1 cellular context compared by ENCODE assay signal in genomic region chr5:138559937-138560336, GRCh38.
A peak's percentile ranks its signal among the peaks of the same experiment; 100 is the strongest.
TF ChIP-seq lines count a peak whose summit lies in the region.

No MANE protein-coding gene starts in this region.

TF ChIP-seq in HepG2, 621 proteins besides CTCF, POLR2A, EP300 and RAD21:
- peak; percentile 58 for TF ChIP-seq RBM22 (optimal IDR thresholded peaks at IDR 0.05; ENCODE audit: low read length)
- TF ChIP-seq ZSCAN9 (CRISPR knock-in tag; IDR thresholded peaks at IDR 0.05; ENCODE audit: borderline replicate concordance), result no peak
TF ChIP-seq in HepG2: peak in this region for 1.
